1 cellular context compared by ENCODE assay signal in genomic region chr2:138649571-138649970, GRCh38.
TF ChIP-seq lines count a peak whose summit lies in the region.

No MANE protein-coding gene starts in this region.

TF ChIP-seq in SK-N-SH, 30 proteins besides CTCF, POLR2A, EP300 and RAD21 (continued from another document):
- TF ChIP-seq REST (IDR thresholded peaks at IDR 0.05; ENCODE audit: low read depth, low read length) (no peak), RXRA (IDR thresholded peaks at IDR 0.05; ENCODE audit: borderline replicate concordance, low read depth) (no peak)
